ENCODE assay signal across 1 cellular context in the genomic region with DNA sequence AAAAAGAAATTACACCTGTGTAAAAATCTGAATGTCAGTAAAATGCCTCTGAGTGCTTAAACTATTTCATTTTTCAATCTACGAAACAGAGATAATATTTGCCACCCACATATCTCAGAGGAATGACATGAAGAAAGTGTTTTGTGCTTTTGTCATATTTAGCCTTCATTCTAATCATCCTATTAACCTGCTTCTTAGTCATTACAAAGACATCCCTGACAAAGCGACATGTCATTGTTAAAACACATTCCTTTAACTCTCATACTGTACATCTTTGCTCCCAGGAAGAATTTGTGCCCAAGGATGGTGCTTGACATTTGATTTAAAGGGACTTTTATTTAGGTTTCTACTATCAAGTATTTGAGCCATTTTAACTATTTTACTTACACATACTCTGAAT.
TF ChIP-seq lines count a peak whose summit lies in the region.

No MANE protein-coding gene starts in this region.

TF ChIP-seq in GM23338, 12 proteins besides CTCF, POLR2A, EP300 and RAD21 (continued from another document):
- TF ChIP-seq STAT1 (IDR thresholded peaks at IDR 0.05; ENCODE audit: unreplicated experiment) (no peak), CREB1 (CRISPR knock-in tag; IDR thresholded peaks at IDR 0.05; ENCODE audit: low read depth) (no peak), POLR2AphosphoS5 (IDR thresholded peaks at IDR 0.05; ENCODE audit: low read depth) (no peak), ZNF114 (CRISPR knock-in tag; IDR thresholded peaks at IDR 0.05) (no peak), EZH2phosphoT487 (IDR thresholded peaks at IDR 0.05; ENCODE audit: unreplicated experiment) (no peak), EZH2 (IDR thresholded peaks at IDR 0.05; ENCODE audit: low read depth, unreplicated experiment) (no peak)
- TF ChIP-seq, protein P1, sequence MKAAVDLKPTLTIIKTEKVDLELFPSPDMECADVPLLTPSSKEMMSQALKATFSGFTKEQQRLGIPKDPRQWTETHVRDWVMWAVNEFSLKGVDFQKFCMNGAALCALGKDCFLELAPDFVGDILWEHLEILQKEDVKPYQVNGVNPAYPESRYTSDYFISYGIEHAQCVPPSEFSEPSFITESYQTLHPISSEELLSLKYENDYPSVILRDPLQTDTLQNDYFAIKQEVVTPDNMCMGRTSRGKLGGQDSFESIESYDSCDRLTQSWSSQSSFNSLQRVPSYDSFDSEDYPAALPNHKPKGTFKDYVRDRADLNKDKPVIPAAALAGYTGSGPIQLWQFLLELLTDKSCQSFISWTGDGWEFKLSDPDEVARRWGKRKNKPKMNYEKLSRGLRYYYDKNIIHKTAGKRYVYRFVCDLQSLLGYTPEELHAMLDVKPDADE (IDR thresholded peaks at IDR 0.05) = no peak
- TF ChIP-seq, protein P2, sequence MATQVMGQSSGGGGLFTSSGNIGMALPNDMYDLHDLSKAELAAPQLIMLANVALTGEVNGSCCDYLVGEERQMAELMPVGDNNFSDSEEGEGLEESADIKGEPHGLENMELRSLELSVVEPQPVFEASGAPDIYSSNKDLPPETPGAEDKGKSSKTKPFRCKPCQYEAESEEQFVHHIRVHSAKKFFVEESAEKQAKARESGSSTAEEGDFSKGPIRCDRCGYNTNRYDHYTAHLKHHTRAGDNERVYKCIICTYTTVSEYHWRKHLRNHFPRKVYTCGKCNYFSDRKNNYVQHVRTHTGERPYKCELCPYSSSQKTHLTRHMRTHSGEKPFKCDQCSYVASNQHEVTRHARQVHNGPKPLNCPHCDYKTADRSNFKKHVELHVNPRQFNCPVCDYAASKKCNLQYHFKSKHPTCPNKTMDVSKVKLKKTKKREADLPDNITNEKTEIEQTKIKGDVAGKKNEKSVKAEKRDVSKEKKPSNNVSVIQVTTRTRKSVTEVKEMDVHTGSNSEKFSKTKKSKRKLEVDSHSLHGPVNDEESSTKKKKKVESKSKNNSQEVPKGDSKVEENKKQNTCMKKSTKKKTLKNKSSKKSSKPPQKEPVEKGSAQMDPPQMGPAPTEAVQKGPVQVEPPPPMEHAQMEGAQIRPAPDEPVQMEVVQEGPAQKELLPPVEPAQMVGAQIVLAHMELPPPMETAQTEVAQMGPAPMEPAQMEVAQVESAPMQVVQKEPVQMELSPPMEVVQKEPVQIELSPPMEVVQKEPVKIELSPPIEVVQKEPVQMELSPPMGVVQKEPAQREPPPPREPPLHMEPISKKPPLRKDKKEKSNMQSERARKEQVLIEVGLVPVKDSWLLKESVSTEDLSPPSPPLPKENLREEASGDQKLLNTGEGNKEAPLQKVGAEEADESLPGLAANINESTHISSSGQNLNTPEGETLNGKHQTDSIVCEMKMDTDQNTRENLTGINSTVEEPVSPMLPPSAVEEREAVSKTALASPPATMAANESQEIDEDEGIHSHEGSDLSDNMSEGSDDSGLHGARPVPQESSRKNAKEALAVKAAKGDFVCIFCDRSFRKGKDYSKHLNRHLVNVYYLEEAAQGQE (IDR thresholded peaks at IDR 0.05; ENCODE audit: unreplicated experiment) = no peak
